In the genomic region with DNA sequence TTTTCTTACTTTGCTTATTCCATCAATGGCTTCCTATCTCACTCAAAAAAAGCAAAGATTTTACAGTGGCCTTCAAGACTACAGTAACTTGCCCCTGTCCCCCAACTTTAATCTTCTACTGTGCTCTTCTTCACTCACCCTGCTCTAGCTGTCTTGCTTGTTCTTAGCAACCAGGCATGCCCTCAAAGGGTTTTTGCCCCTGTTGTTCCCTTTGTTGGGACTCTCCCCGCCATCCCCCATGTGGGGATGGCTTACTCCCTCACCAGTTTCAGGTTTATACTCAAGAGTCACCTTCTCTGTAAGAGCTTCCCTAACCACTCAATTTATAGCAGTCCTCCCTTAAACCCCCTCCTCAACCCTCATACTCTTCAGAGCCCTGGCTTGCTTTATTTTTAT, we compare ENCODE assay signal across 12 cellular contexts. TPM values are rescaled to one million over a fixed set of nuclear protein-coding genes. Genes with fewer than 3 reads are reported as not detected.
A peak's percentile ranks its signal among the peaks of the same experiment; 100 is the strongest.
DNase-seq lines count a peak whose midpoint lies in the region; ATAC-seq lines count a peak whose summit lies in the region.
"Had no signal": no experiment of that assay in that cellular context is flagged by ENCODE, and none has a peak within 500 bp of the region (broad histone marks: within the 10 kb centered on the region; RNA-seq: fewer than 3 reads in every experiment).

No MANE protein-coding gene starts in this region.

- peak overlapping the region; percentile 21 for H3K4me2 ChIP-seq in BLaER1

- H3K27ac ChIP-seq in BLaER1 = no peak overlapping the region
- H3K27ac ChIP-seq: upper lobe of right lung had no signal

- H3K4me1 Mint-ChIP-seq in activated T-cell treated with anti-CD3 and anti-CD28 coated beads, Interleukin-2, amount 50 U/mL, for 72 hours (ENCODE audit: low read depth) = peaks cover 85% of the 10 kb centered on the region

- peak overlapping the region; percentile 52 to 72 for H3K4me3 Mint-ChIP-seq in activated T-cell treated with anti-CD3 and anti-CD28 coated beads, Interleukin-2, amount 50 U/mL, for 72 hours

- ATAC-seq in GM18870 (IDR thresholded peaks at IDR 0.05; ENCODE audit: unreplicated experiment) = peak; percentile 4
- peak; percentile 22 for ATAC-seq in HG02973 (IDR thresholded peaks at IDR 0.05; ENCODE audit: unreplicated experiment)
- peak; percentile 58 to 63 for ATAC-seq in activated T-cell treated with anti-CD3 and anti-CD28 coated beads, Interleukin-2, amount 50 U/mL, for 72 hours (replicated peaks in 1 of 2)

- peaks cover 3 to 9% of the 10 kb centered on the region in 2 donors for H3K36me3 Mint-ChIP-seq in activated T-cell treated with anti-CD3 and anti-CD28 coated beads, Interleukin-2, amount 50 U/mL, for 72 hours (ENCODE audit: insufficient read depth in 2 of 2)

- H3K9me3 ChIP-seq in BLaER1 = no peaks in the 10 kb centered on the region
- H3K9me3 ChIP-seq: Caco-2, upper lobe of right lung had no signal

- 0 out of 2 replicates have a peak, but pooled peaks cover 9% of the 10 kb centered on the region for H3K36me3 ChIP-seq in BLaER1
- H3K36me3 ChIP-seq: upper lobe of right lung had no signal

- H3K27ac Mint-ChIP-seq in activated T-cell treated with anti-CD3 and anti-CD28 coated beads, Interleukin-2, amount 50 U/mL, for 72 hours = no peak overlapping the region

- no peaks in the 10 kb centered on the region for H3K27me3 ChIP-seq in BLaER1
- H3K27me3 ChIP-seq: upper lobe of right lung had no signal

- DNase-seq in activated T-cell treated with anti-CD3 and anti-CD28 coated beads, Interleukin-2, amount 50 U/mL, for 72 hours = peak; percentile 17 to 22
- DNase-seq in retina (no peak), GOT3 (lab: John Stamatoyannopoulos, UW) (no peak), DMS53 (lab: John Stamatoyannopoulos, UW) (no peak), NCI-H2171 treated with DMSO at 0.1 percent for 48 hours (lab: John Stamatoyannopoulos, UW) (no peak)
- DNase-seq: activated gamma-delta T cell treated with Interleukin-2 at 50 U/mL for 16 hours, Caco-2, Right ventricle myocardium superior, upper lobe of right lung had no signal

- no peaks in the 10 kb centered on the region for H3K9me3 Mint-ChIP-seq in activated T-cell treated with anti-CD3 and anti-CD28 coated beads, Interleukin-2, amount 50 U/mL, for 72 hours

- peaks cover 38% of the 10 kb centered on the region for H4K20me1 ChIP-seq in BLaER1

- H3K9ac ChIP-seq in BLaER1 = no peak overlapping the region

- H3K4me1 ChIP-seq in BLaER1 = peaks cover 29% of the 10 kb centered on the region
- H3K4me1 ChIP-seq: Caco-2 had no signal

- H3K27me3 Mint-ChIP-seq in activated T-cell treated with anti-CD3 and anti-CD28 coated beads, Interleukin-2, amount 50 U/mL, for 72 hours (ENCODE audit: low read depth) = no peaks in the 10 kb centered on the region

- no peak overlapping the region for H3K4me3 ChIP-seq in BLaER1
- H3K4me3 ChIP-seq: upper lobe of right lung had no signal

RNA-seq across cellular contexts. Expression of a gene that starts 5.4 kb away (rescaled TPM):
- total RNA-seq in activated T-cell treated with anti-CD3 and anti-CD28 coated beads, Interleukin-2, amount 50 U/mL, for 72 hours = 10 to 100 TPM; 14.4 to 15.6 TPM

RNA-seq across cellular contexts. Expression of a gene that starts 19.5 kb away (rescaled TPM):
- 100 to 1,000 TPM in 1 of 2 donors, 10 to 100 TPM in 1; 96.6 to 102 TPM for total RNA-seq in activated T-cell treated with anti-CD3 and anti-CD28 coated beads, Interleukin-2, amount 50 U/mL, for 72 hours

Comparison
In these comparisons a context has a peak if more than half of its experiments do, and no peak if none do; other contexts are left out.
1. ATAC-seq: peak in every context shown above with its lines; median percentile 60 in activated T-cell treated with anti-CD3 and anti-CD28 coated beads, Interleukin-2, amount 50 U/mL, for 72 hours; 22 in HG02973; 4 in GM18870.
2. DNase-seq: peak in activated T-cell treated with anti-CD3 and anti-CD28 coated beads, Interleukin-2, amount 50 U/mL, for 72 hours (2 of 2); none in retina (single experiment), GOT3 (single experiment), DMS53 (single experiment) and NCI-H2171 treated with DMSO at 0.1 percent for 48 hours (single experiment).